Comparison of ENCODE assay signal across 22 cellular contexts in the genomic region with DNA sequence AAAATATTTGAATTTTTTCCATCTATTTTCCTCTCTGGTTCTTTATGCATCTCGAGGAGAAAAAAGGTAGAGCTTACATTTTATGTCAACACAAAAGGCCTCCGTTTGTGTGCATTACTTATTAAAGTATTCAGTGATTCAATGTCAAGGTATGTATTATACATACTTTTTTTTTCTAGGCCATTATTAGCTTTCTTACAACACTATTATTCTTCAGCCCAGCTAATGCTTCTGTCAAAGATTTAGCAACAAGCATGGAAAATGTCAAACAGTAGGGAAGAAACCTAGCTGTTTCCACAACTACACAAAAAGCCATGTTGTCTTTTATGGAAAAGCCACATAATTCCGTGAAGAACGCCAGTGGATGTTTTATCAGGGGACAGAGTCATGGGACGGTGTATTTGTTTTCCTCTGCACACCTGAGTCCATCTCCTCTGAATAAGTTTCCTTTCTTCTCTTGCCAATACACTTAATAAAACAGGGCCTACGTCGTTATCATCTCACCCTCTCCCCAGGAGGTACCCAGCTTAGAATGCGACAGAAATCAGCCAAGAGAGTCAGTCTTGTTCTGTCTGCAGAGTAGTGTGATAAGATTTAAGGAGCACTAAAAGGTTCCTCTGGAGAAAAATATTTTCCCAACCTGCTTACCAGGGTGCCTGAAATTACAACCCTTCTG.
DNase-seq lines count a peak whose midpoint lies in the region; ATAC-seq and TF ChIP-seq lines count a peak whose summit lies in the region.
"Had no signal": no experiment of that assay in that cellular context is flagged by ENCODE, and none has a peak within 500 bp of the region (broad histone marks: within the 10 kb centered on the region; RNA-seq: fewer than 3 reads in every experiment).

No MANE protein-coding gene starts in this region.

- WGBS in SK-N-SH (ENCODE audit: low lambda C conversion rate) = 53% methylated on average over 8 of the region's 8 CpGs
- WGBS in esophagus muscularis mucosa = 47% methylated on average over 8 of the region's 8 CpGs
- no CpG with 5 or more reads among the region's 8 CpGs for WGBS in neuronal stem cell (ENCODE audit: extremely low coverage in 2 of 2, insufficient read length in 2 of 2, insufficient replicate concordance in 1 of 2), 2 donors

- H3K9me2 ChIP-seq in SK-N-SH = no peaks in the 10 kb centered on the region

- H3K27me3 ChIP-seq in SK-N-SH (ENCODE audit: insufficient read depth) (no peaks in the 10 kb centered on the region), esophagus muscularis mucosa (no peaks in the 10 kb centered on the region), gastrocnemius medialis (no peaks in the 10 kb centered on the region), neuronal stem cell (ENCODE audit: control insufficient read depth in 3 of 3, insufficient read depth in 3 of 3, low read depth in 1 of 3, low read length in 3 of 3) (no peaks in the 10 kb centered on the region)
- H3K27me3 ChIP-seq: SJCRH30 had no signal

- ATAC-seq in GM19328 (IDR thresholded peaks at IDR 0.05; ENCODE audit: unreplicated experiment) (no peak), gastrocnemius medialis (no peak)
- ATAC-seq: Right ventricle myocardium inferior had no signal

- no peak for TF ChIP-seq EP300 in SK-N-SH (IDR thresholded peaks at IDR 0.05; ENCODE audit: borderline replicate concordance in 1 of 2, low read depth in 1 of 2, low read length in 1 of 2)
- no peak for TF ChIP-seq EP300 in esophagus muscularis mucosa (IDR thresholded peaks at IDR 0.05)

- H3K79me1 ChIP-seq in neuronal stem cell (ENCODE audit: low read depth, low read length) = no peaks in the 10 kb centered on the region

- no peak overlapping the region for H2BK12ac ChIP-seq in neuronal stem cell (ENCODE audit: low read length)

- H3K23ac ChIP-seq in neuronal stem cell (ENCODE audit: low read depth, low read length, poor library complexity) = no peak overlapping the region

- H3K4me1 ChIP-seq in SK-N-SH (ENCODE audit: control insufficient read depth in 1 of 2, insufficient read depth in 2 of 2, low read depth in 1 of 2, low read length in 1 of 2) (peaks cover 0 to 6% of the 10 kb centered on the region in 2 experiments; a peak in 1 of 4 replicates), esophagus muscularis mucosa (peaks cover 0 to 15% (median 10%) of the 10 kb centered on the region in 4 donors), gastrocnemius medialis (no peaks in the 10 kb centered on the region), neuronal stem cell (ENCODE audit: control insufficient read depth in 2 of 2, insufficient read depth in 1 of 2, low read depth in 1 of 2, low read length in 2 of 2) (no peaks in the 10 kb centered on the region)
- H3K4me1 ChIP-seq: SJCRH30 had no signal

- no peak for TF ChIP-seq CTCF in SK-N-SH (IDR thresholded peaks at IDR 0.05)
- TF ChIP-seq CTCF in esophagus muscularis mucosa (IDR thresholded peaks at IDR 0.05) = no peak
- no peak for TF ChIP-seq CTCF in gastrocnemius medialis (IDR thresholded peaks at IDR 0.05 in 4 of 5, conservative IDR thresholded peaks at IDR 0.05 in 1 of 5)

- no peaks in the 10 kb centered on the region for H3K79me2 ChIP-seq in SK-N-SH (ENCODE audit: insufficient read depth)

- no peaks in the 10 kb centered on the region for H4K20me1 ChIP-seq in SK-N-SH (ENCODE audit: insufficient read depth)

- H3K4ac ChIP-seq in neuronal stem cell (ENCODE audit: low read length) = no peak overlapping the region

- H3K4me2 ChIP-seq in SK-N-SH (peak overlapping the region; percentile 17; the same call in 1 of the 2 replicates), neuronal stem cell (ENCODE audit: insufficient read depth, low read length, poor library complexity, severe bottlenecking) (no peak overlapping the region)
- H3K4me2 ChIP-seq: KMS-11, PC-9 had no signal

- no peak overlapping the region for H3K18ac ChIP-seq in neuronal stem cell (ENCODE audit: low read length)

- H4K91ac ChIP-seq in neuronal stem cell (ENCODE audit: low read depth, low read length, poor library complexity) = no peak overlapping the region

- CTCF ChIA-PET in SK-N-SH (lab: Yijun Ruan, JAX) = interaction anchor here (1.9 kb wide), 1 partner anchor 654 kb away, joined by 5 read pairs; no protein-coding TSS in a partner anchor

- H3K4me3 ChIP-seq in SK-N-SH (ENCODE audit: low read depth in 2 of 2, low read length in 1 of 2) (no peak overlapping the region), esophagus muscularis mucosa (no peak overlapping the region), gastrocnemius medialis (no peak overlapping the region), neuronal stem cell (ENCODE audit: low read length in 2 of 2) (no peak overlapping the region)
- H3K4me3 ChIP-seq: PC-9, SJCRH30 had no signal

- no peak overlapping the region for H3K9ac ChIP-seq in SK-N-SH
- H3K9ac ChIP-seq in neuronal stem cell (ENCODE audit: low read depth, low read length, poor library complexity) = no peak overlapping the region
- H3K9ac ChIP-seq: KMS-11 had no signal

- H3F3A ChIP-seq in SK-N-SH (replicated peaks; ENCODE audit: insufficient read depth) = no peaks in the 10 kb centered on the region

- H3K36me3 ChIP-seq in SK-N-SH (replicated peaks in 1 of 2; ENCODE audit: control insufficient read depth in 1 of 2, insufficient read depth in 2 of 2, low read length in 1 of 2) (no peaks in the 10 kb centered on the region), esophagus muscularis mucosa (no peaks in the 10 kb centered on the region), gastrocnemius medialis (no peaks in the 10 kb centered on the region), neuronal stem cell (replicated peaks in 1 of 2; ENCODE audit: control insufficient read depth in 2 of 2, insufficient read depth in 2 of 2, low read length in 2 of 2) (no peaks in the 10 kb centered on the region)
- H3K36me3 ChIP-seq: SJCRH30 had no signal

- POLR2A ChIA-PET in SK-N-SH (lab: Yijun Ruan, JAX) = no interaction called here

- no peak overlapping the region for H3K14ac ChIP-seq in neuronal stem cell (ENCODE audit: low read length)

- DNase-seq in NCI-H146 (lab: John Stamatoyannopoulos, UW) (peak; percentile 15), NCI-H146 treated with DMSO at 0.1 percent for 48 hours (lab: John Stamatoyannopoulos, UW; ENCODE audit: unreplicated experiment) (no peak), SK-N-SH (no peak), esophagus muscularis mucosa (ENCODE audit: extremely low spot score) (no peak), gastrocnemius medialis (no peak), neuronal stem cell (ENCODE audit: low spot score) (no peak)
- DNase-seq: ACHN, Calu3, DND-41, H7, MM.1S, NCI-H187, NCI-H2171 treated with DMSO at 0.1 percent for 48 hours, NCI-H524, NCI-H774, PC-9, SJCRH30 had no signal

- no peak overlapping the region for H2BK5ac ChIP-seq in neuronal stem cell (ENCODE audit: low read length)

- no peak overlapping the region for H2AK5ac ChIP-seq in neuronal stem cell (ENCODE audit: low read depth, low read length)

- H3K9me3 ChIP-seq in SK-N-SH (no peaks in the 10 kb centered on the region), esophagus muscularis mucosa (no peaks in the 10 kb centered on the region), gastrocnemius medialis (no peaks in the 10 kb centered on the region), neuronal stem cell (replicated peaks in 1 of 2; ENCODE audit: control insufficient read depth in 2 of 2, insufficient read depth in 1 of 2, low read depth in 1 of 2, low read length in 2 of 2) (no peaks in the 10 kb centered on the region)
- H3K9me3 ChIP-seq: SJCRH30 had no signal

- H2BK15ac ChIP-seq in neuronal stem cell (ENCODE audit: low read length) = no peak overlapping the region

- H4K8ac ChIP-seq in neuronal stem cell (ENCODE audit: low read depth, low read length) = no peak overlapping the region

- in situ Hi-C loops in gastrocnemius medialis (cut with MboI; ENCODE audit: low sequenced_read_pairs in 4 of 4) = no loop called here

- intact Hi-C loops in esophagus muscularis mucosa (cut with DNase I) = no loop called here
- intact Hi-C loops in gastrocnemius medialis (cut with DNase I; ENCODE audit: low total_unique reads) = no loop called here

- no peak overlapping the region for H2BK120ac ChIP-seq in neuronal stem cell (ENCODE audit: low read depth, low read length)

- H2AFZ ChIP-seq in SK-N-SH (ENCODE audit: low read depth) = peak overlapping the region; percentile 55; the same call in 1 of the 2 replicates
- H2AFZ ChIP-seq in neuronal stem cell (ENCODE audit: low read length) = no peak overlapping the region
- H2AFZ ChIP-seq: PC-9 had no signal

- TF ChIP-seq POLR2A in esophagus muscularis mucosa (IDR thresholded peaks at IDR 0.05; ENCODE audit: low read depth) (no peak), gastrocnemius medialis (IDR thresholded peaks at IDR 0.05) (no peak)

- H3K27ac ChIP-seq in SK-N-SH (ENCODE audit: low read depth in 2 of 2, low read length in 1 of 2) (peak overlapping the region in 1 of 2 experiments; percentile 27; a peak in 2 of 4 replicates), esophagus muscularis mucosa (replicated peaks in 1 of 4) (peak overlapping the region; percentile 45 to 70 (median 54)), gastrocnemius medialis (no peak overlapping the region), neuronal stem cell (replicated peaks; ENCODE audit: low read length) (no peak overlapping the region)
- H3K27ac ChIP-seq: 22Rv1, HL-60, KMS-11, PC-9, SJCRH30 had no signal

- TF ChIP-seq RAD21 in SK-N-SH (IDR thresholded peaks at IDR 0.05; ENCODE audit: low read length) = no peak

TF ChIP-seq in SK-N-SH, 30 proteins besides CTCF, POLR2A, EP300 and RAD21:
- TF ChIP-seq RXRA (IDR thresholded peaks at IDR 0.05; ENCODE audit: borderline replicate concordance, low read depth) (no peak), GABPA (IDR thresholded peaks at IDR 0.05; ENCODE audit: low read depth) (no peak), TCF12 (IDR thresholded peaks at IDR 0.05) (peak; percentile 9; the same call in 1 of the 2 replicates)
- TF ChIP-seq, protein P1, sequence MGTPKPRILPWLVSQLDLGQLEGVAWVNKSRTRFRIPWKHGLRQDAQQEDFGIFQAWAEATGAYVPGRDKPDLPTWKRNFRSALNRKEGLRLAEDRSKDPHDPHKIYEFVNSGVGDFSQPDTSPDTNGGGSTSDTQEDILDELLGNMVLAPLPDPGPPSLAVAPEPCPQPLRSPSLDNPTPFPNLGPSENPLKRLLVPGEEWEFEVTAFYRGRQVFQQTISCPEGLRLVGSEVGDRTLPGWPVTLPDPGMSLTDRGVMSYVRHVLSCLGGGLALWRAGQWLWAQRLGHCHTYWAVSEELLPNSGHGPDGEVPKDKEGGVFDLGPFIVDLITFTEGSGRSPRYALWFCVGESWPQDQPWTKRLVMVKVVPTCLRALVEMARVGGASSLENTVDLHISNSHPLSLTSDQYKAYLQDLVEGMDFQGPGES (IDR thresholded peaks at IDR 0.05; ENCODE audit: low read depth, low read length) = no peak

Comparison
In these comparisons a context has a peak if more than half of its experiments do, and no peak if none do; other contexts are left out.
1. H3K27ac ChIP-seq: peak in esophagus muscularis mucosa (4 of 4); none in gastrocnemius medialis (0 of 4) and neuronal stem cell (single experiment).